In the genomic region with DNA sequence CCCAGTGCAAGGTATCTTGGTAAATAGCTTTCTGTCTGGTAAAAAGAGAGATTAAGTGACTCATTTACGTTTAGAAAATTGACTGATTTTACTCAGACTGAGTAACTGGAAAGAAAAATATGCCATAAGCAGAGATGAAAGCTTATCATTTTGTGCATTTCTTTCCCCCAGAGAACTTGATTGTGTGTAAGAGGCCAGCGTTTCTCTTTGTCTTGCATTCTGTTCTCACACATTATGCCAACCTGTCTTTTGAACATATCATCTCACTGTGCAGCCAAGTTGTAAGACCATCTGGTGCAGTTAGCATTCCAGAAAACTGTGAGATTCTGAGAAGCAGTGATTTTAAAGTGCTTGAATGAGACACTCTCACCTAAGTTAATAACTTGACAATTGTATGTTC, we compare ENCODE assay signal across 29 cellular contexts.
"Had no signal": no experiment of that assay in that cellular context is flagged by ENCODE, and none has a peak within 500 bp of the region (broad histone marks: within the 10 kb centered on the region; RNA-seq: fewer than 3 reads in every experiment).

No MANE protein-coding gene starts in this region.

- H3K9me3 Mint-ChIP-seq: activated naive CD8-positive, alpha-beta T cell treated with anti-CD3 and anti-CD28 coated beads, Interleukin-2, amount 10 ng/mL, durations not matched to agents 7 days and 5 days; dendritic cell treated with granulocyte-macrophage colony-stimulating factor and Interleukin-4, amounts not matched to agents 40 ng/mL and 50 ng/mL, for 4 days; endodermal cell; stimulated activated naive CD8-positive, alpha-beta T cell treated with anti-CD3 and anti-CD28 coated beads, Interleukin-15, amount 100 ng/mL, for 72 hours had no signal

- H3K36me3 ChIP-seq: heart right ventricle, lower lobe of right lung, neutrophil, ovary, prostate gland, sigmoid colon, thyroid gland, upper lobe of left lung, vagina had no signal

- H3K27ac ChIP-seq: foreskin keratinocyte, heart right ventricle, lower lobe of right lung, neutrophil, ovary, prostate gland, sigmoid colon, thyroid gland, upper lobe of left lung, vagina had no signal

- H3K4me3 ChIP-seq: heart right ventricle, lower lobe of right lung, ovary, prostate gland, sigmoid colon, thyroid gland, upper lobe of left lung, vagina had no signal

- DNase-seq: activated CD4-positive, alpha-beta T cell treated with anti-CD3 and anti-CD28 coated beads for 36 hours; activated CD4-positive, alpha-beta T cell treated with anti-CD3 and anti-CD28 coated beads, Interleukin-2, amount 50 U/mL, for 4 hours; activated CD4-positive, CD25-positive, alpha-beta regulatory T cell; activated effector memory CD4-positive, alpha-beta T cell treated with Interleukin-2 at 50 U/mL for 16 hours; activated naive CD4-positive, alpha-beta T cell treated with anti-CD3 and anti-CD28 coated beads, Interleukin-2, amount 10 ng/mL, durations not matched to agents 7 days and 5 days; activated naive CD8-positive, alpha-beta T cell treated with anti-CD3 and anti-CD28 coated beads, Interleukin-2, amount 10 ng/mL, durations not matched to agents 7 days and 5 days; caudate nucleus; endodermal cell; foreskin keratinocyte; heart right ventricle; kidney glomerular epithelial cell; lower lobe of right lung; mesenchymal stem cell; natural killer cell; ovary; sigmoid colon; small intestine; stimulated activated CD4-positive, alpha-beta T cell treated with anti-CD3 and anti-CD28 coated beads, Interleukin-4, amount 100 ng/mL, for 24 hours; stimulated activated naive CD8-positive, alpha-beta T cell treated with anti-CD3 and anti-CD28 coated beads, Interleukin-15, amount 100 ng/mL, for 72 hours; substantia nigra; thyroid gland; upper lobe of left lung had no signal

- H3K9me3 ChIP-seq: lower lobe of right lung, neutrophil, ovary, prostate gland, sigmoid colon, thyroid gland, upper lobe of left lung, vagina had no signal

- H3K27me3 ChIP-seq: foreskin keratinocyte, heart right ventricle, neutrophil, ovary, sigmoid colon, thyroid gland, upper lobe of left lung, vagina had no signal

- H3K27me3 Mint-ChIP-seq: activated CD4-positive, alpha-beta T cell treated with anti-CD3 and anti-CD28 coated beads for 36 hours; activated naive CD4-positive, alpha-beta T cell treated with anti-CD3 and anti-CD28 coated beads, Interleukin-2, amount 10 ng/mL, durations not matched to agents 7 days and 5 days; activated naive CD8-positive, alpha-beta T cell treated with anti-CD3 and anti-CD28 coated beads, Interleukin-2, amount 10 ng/mL, durations not matched to agents 7 days and 5 days; dendritic cell treated with granulocyte-macrophage colony-stimulating factor and Interleukin-4, amounts not matched to agents 40 ng/mL and 50 ng/mL, for 4 days; stimulated activated memory B cell treated with anti-CD40 and anti-IgM and Interleukin-4, amounts not matched to agents 10 μg/mL and 1 μg/mL and 100 μg/mL, for 72 hours; stimulated activated naive CD8-positive, alpha-beta T cell treated with anti-CD3 and anti-CD28 coated beads, Interleukin-15, amount 100 ng/mL, for 72 hours had no signal

- H3K4me3 Mint-ChIP-seq: activated CD4-positive, alpha-beta T cell treated with anti-CD3 and anti-CD28 coated beads for 36 hours; activated naive CD4-positive, alpha-beta T cell treated with anti-CD3 and anti-CD28 coated beads, Interleukin-2, amount 10 ng/mL, durations not matched to agents 7 days and 5 days; activated naive CD8-positive, alpha-beta T cell treated with anti-CD3 and anti-CD28 coated beads, Interleukin-2, amount 10 ng/mL, durations not matched to agents 7 days and 5 days; dendritic cell treated with granulocyte-macrophage colony-stimulating factor and Interleukin-4, amounts not matched to agents 40 ng/mL and 50 ng/mL, for 4 days; endodermal cell; natural killer cell; stimulated activated memory B cell treated with anti-CD40 and anti-IgM and Interleukin-4, amounts not matched to agents 10 μg/mL and 1 μg/mL and 100 μg/mL, for 72 hours; stimulated activated naive CD8-positive, alpha-beta T cell treated with anti-CD3 and anti-CD28 coated beads, Interleukin-15, amount 100 ng/mL, for 72 hours had no signal

- H3K36me3 Mint-ChIP-seq: activated naive CD4-positive, alpha-beta T cell treated with anti-CD3 and anti-CD28 coated beads, Interleukin-2, amount 10 ng/mL, durations not matched to agents 7 days and 5 days; activated naive CD8-positive, alpha-beta T cell treated with anti-CD3 and anti-CD28 coated beads, Interleukin-2, amount 10 ng/mL, durations not matched to agents 7 days and 5 days; natural killer cell; stimulated activated memory B cell treated with anti-CD40 and anti-IgM and Interleukin-4, amounts not matched to agents 10 μg/mL and 1 μg/mL and 100 μg/mL, for 72 hours had no signal

- H3K27ac Mint-ChIP-seq: activated CD4-positive, alpha-beta T cell treated with anti-CD3 and anti-CD28 coated beads for 36 hours; activated naive CD4-positive, alpha-beta T cell treated with anti-CD3 and anti-CD28 coated beads, Interleukin-2, amount 10 ng/mL, durations not matched to agents 7 days and 5 days; activated naive CD8-positive, alpha-beta T cell treated with anti-CD3 and anti-CD28 coated beads, Interleukin-2, amount 10 ng/mL, durations not matched to agents 7 days and 5 days; dendritic cell treated with granulocyte-macrophage colony-stimulating factor and Interleukin-4, amounts not matched to agents 40 ng/mL and 50 ng/mL, for 4 days; endodermal cell; natural killer cell; stimulated activated memory B cell treated with anti-CD40 and anti-IgM and Interleukin-4, amounts not matched to agents 10 μg/mL and 1 μg/mL and 100 μg/mL, for 72 hours; stimulated activated naive CD8-positive, alpha-beta T cell treated with anti-CD3 and anti-CD28 coated beads, Interleukin-15, amount 100 ng/mL, for 72 hours had no signal

- ATAC-seq: activated CD4-positive, alpha-beta T cell treated with anti-CD3 and anti-CD28 coated beads for 36 hours; esophagus mucosa; foreskin keratinocyte; heart right ventricle; left lobe of liver; lower lobe of right lung; natural killer cell; stimulated activated memory B cell treated with anti-CD40 and anti-IgM and Interleukin-4, amounts not matched to agents 10 μg/mL and 1 μg/mL and 100 μg/mL, for 72 hours; stimulated activated naive CD8-positive, alpha-beta T cell treated with anti-CD3 and anti-CD28 coated beads, Interleukin-15, amount 100 ng/mL, for 72 hours had no signal

- H3K4me1 Mint-ChIP-seq: activated CD4-positive, alpha-beta T cell treated with anti-CD3 and anti-CD28 coated beads for 36 hours; activated naive CD4-positive, alpha-beta T cell treated with anti-CD3 and anti-CD28 coated beads, Interleukin-2, amount 10 ng/mL, durations not matched to agents 7 days and 5 days; activated naive CD8-positive, alpha-beta T cell treated with anti-CD3 and anti-CD28 coated beads, Interleukin-2, amount 10 ng/mL, durations not matched to agents 7 days and 5 days; endodermal cell; natural killer cell; stimulated activated memory B cell treated with anti-CD40 and anti-IgM and Interleukin-4, amounts not matched to agents 10 μg/mL and 1 μg/mL and 100 μg/mL, for 72 hours; stimulated activated naive CD8-positive, alpha-beta T cell treated with anti-CD3 and anti-CD28 coated beads, Interleukin-15, amount 100 ng/mL, for 72 hours had no signal
